Comparison of ENCODE assay signal across 10 cellular contexts in the genomic region with DNA sequence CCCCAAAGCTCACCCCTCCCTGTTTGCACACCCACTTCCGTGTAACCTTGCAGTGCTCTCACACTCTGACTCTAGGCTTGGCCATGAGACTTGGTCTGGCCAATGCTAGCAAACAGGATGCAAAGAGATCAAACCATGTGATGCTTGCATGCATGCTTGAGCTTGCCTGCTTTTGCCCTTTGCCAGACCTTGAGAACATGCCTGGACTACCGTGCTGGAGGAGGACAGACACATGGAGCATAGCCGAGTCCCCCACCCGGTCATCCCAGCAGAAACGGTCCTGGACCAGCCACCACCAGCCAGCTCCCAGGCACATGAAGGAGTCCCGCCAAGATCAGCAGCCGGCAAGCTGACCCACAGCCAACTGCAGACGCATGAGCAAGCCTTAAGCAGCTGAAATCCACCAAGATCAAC. TPM values are rescaled to one million over a fixed set of nuclear protein-coding genes. Genes with fewer than 3 reads are reported as not detected.
A peak's percentile ranks its signal among the peaks of the same experiment; 100 is the strongest.
DNase-seq lines count a peak whose midpoint lies in the region; ATAC-seq, FAIRE-seq and TF ChIP-seq lines count a peak whose summit lies in the region.
"Had no signal": no experiment of that assay in that cellular context is flagged by ENCODE, and none has a peak within 500 bp of the region (broad histone marks: within the 10 kb centered on the region; RNA-seq: fewer than 3 reads in every experiment).

No MANE protein-coding gene starts in this region.

- intact Hi-C loops in right cardiac atrium (cut with DNase I), result no loop called here
- intact Hi-C loops in aorta (cut with DNase I), result no loop called here

- DNase-seq in stimulated activated naive CD8-positive, alpha-beta T cell treated with anti-CD3 and anti-CD28 coated beads, Interleukin-15, amount 100 ng/mL, for 72 hours, result no peak
- no peak for DNase-seq in stimulated activated naive CD8-positive, alpha-beta T cell treated with anti-CD3 and anti-CD28 coated beads, Interleukin-15, Interleukin-2, amounts not matched to agents 100 U/mL and 50 U/mL, for 24 hours
- DNase-seq in RWPE2 (ENCODE audit: low spot score), result no peak
- DNase-seq in right cardiac atrium, result peak; percentile 79 to 90 (median 88)
- DNase-seq in aorta, result peak; percentile 81 to 89
- DNase-seq in NCI-H1436 (lab: John Stamatoyannopoulos, UW), result no peak
- no peak for DNase-seq in GM19239 (ENCODE audit: insufficient read length, low spot score)
- DNase-seq: kidney glomerular epithelial cell had no signal

- H3K27me3 ChIP-seq in RWPE2 (ENCODE audit: insufficient read depth, poor library complexity, severe bottlenecking), result no peaks in the 10 kb centered on the region
- no peaks in the 10 kb centered on the region for H3K27me3 ChIP-seq in right cardiac atrium (ENCODE audit: control insufficient read depth, insufficient read depth)
- H3K27me3 ChIP-seq in aorta (ENCODE audit: control insufficient read depth in 1 of 2, insufficient read depth in 2 of 2, low read length in 1 of 2), result no peaks in the 10 kb centered on the region
- H3K27me3 ChIP-seq: uterus had no signal

- H3K9me3 Mint-ChIP-seq in stimulated activated naive CD8-positive, alpha-beta T cell treated with anti-CD3 and anti-CD28 coated beads, Interleukin-15, amount 100 ng/mL, for 72 hours, result no peaks in the 10 kb centered on the region

- peaks cover 5% of the 10 kb centered on the region for H3K4me1 ChIP-seq in RWPE2 (ENCODE audit: insufficient read depth, poor library complexity, severe bottlenecking)
- H3K4me1 ChIP-seq in right cardiac atrium (ENCODE audit: control insufficient read depth, insufficient read depth, low read length), result no peaks in the 10 kb centered on the region
- H3K4me1 ChIP-seq in aorta (ENCODE audit: control insufficient read depth in 1 of 2, insufficient read depth in 2 of 2, low read length in 2 of 2), result no peaks in the 10 kb centered on the region
- H3K4me1 ChIP-seq: uterus had no signal

- no peak overlapping the region for H3K27ac Mint-ChIP-seq in stimulated activated naive CD8-positive, alpha-beta T cell treated with anti-CD3 and anti-CD28 coated beads, Interleukin-15, amount 100 ng/mL, for 72 hours

- H3K4me3 ChIP-seq in RWPE2 (ENCODE audit: severe bottlenecking) (no peak overlapping the region), right cardiac atrium (ENCODE audit: low read length) (no peak overlapping the region), aorta (ENCODE audit: low read length in 2 of 2) (no peak overlapping the region)
- H3K4me3 ChIP-seq: uterus had no signal

- peak overlapping the region in 1 of 2 donors; percentile 19 for H3K4me3 Mint-ChIP-seq in stimulated activated naive CD8-positive, alpha-beta T cell treated with anti-CD3 and anti-CD28 coated beads, Interleukin-15, amount 100 ng/mL, for 72 hours

- FAIRE-seq in GM19239 (lab: Jason Lieb, UNC), result no peak

- H3K9me3 ChIP-seq in RWPE2 (ENCODE audit: severe bottlenecking), result no peaks in the 10 kb centered on the region
- no peaks in the 10 kb centered on the region for H3K9me3 ChIP-seq in right cardiac atrium (ENCODE audit: control insufficient read depth, low read length)
- H3K9me3 ChIP-seq in aorta (ENCODE audit: control insufficient read depth, low read length), result no peaks in the 10 kb centered on the region
- H3K9me3 ChIP-seq: uterus had no signal

- WGBS in right cardiac atrium, result 54% methylated on average over 8 of the region's 8 CpGs
- WGBS in aorta, 2 donors, result 1 to 4% methylated on average over 8 of the region's 8 CpGs

- no peak for TF ChIP-seq CTCF in RWPE2 (IDR thresholded peaks at IDR 0.05; ENCODE audit: poor library complexity, severe bottlenecking)

- no peaks in the 10 kb centered on the region for H3K27me3 Mint-ChIP-seq in stimulated activated naive CD8-positive, alpha-beta T cell treated with anti-CD3 and anti-CD28 coated beads, Interleukin-15, amount 100 ng/mL, for 72 hours

- H3K36me3 ChIP-seq in RWPE2 (ENCODE audit: low read depth) (no peaks in the 10 kb centered on the region), aorta (ENCODE audit: control insufficient read depth in 1 of 2, insufficient read depth in 2 of 2, low read length in 1 of 2) (peaks cover 0 to 6% of the 10 kb centered on the region in 2 donors)
- H3K36me3 ChIP-seq: uterus had no signal

- peaks cover 25% of the 10 kb centered on the region for H3K4me1 Mint-ChIP-seq in stimulated activated naive CD8-positive, alpha-beta T cell treated with anti-CD3 and anti-CD28 coated beads, Interleukin-15, amount 100 ng/mL, for 72 hours

- peak; percentile 56 for ATAC-seq in stimulated activated naive CD8-positive, alpha-beta T cell treated with anti-CD3 and anti-CD28 coated beads, Interleukin-15, amount 100 ng/mL, for 72 hours
- no peak for ATAC-seq in stimulated activated naive CD8-positive, alpha-beta T cell treated with anti-CD3 and anti-CD28 coated beads, Interleukin-15, Interleukin-2, amounts not matched to agents 100 U/mL and 50 U/mL, for 24 hours
- ATAC-seq in RWPE2 (ENCODE audit: low read depth), result peak; percentile 67
- ATAC-seq in right cardiac atrium, result peak; percentile 64 to 81
- ATAC-seq in aorta (ENCODE audit: low FRiP score), result peak; percentile 63
- ATAC-seq in GM21447 (IDR thresholded peaks at IDR 0.05; ENCODE audit: unreplicated experiment), result no peak

- no peak overlapping the region for H3K27ac ChIP-seq in RWPE2 (ENCODE audit: poor library complexity, severe bottlenecking)
- H3K27ac ChIP-seq in right cardiac atrium (ENCODE audit: low read length), result no peak overlapping the region
- H3K27ac ChIP-seq in aorta (ENCODE audit: low read depth in 1 of 2, low read length in 2 of 2), result no peak overlapping the region
- H3K27ac ChIP-seq: uterus had no signal

RNA-seq across cellular contexts. Expression of a gene that starts 23.4 kb away (rescaled TPM):
- 10 to 100 TPM in 1 of 4 donors, 1 to 10 TPM in 3; 5.3 to 10.8 (median 7.6) TPM for total RNA-seq in right cardiac atrium
- polyA plus RNA-seq in right cardiac atrium, result 7.9 TPM
- total RNA-seq in aorta, result 10 to 100 TPM in 1 of 2 donors, 1 to 10 TPM in 1; 8.7 to 17.7 TPM
- 10 to 100 TPM in 1 of 2 donors, 1 to 10 TPM in 1; 1.8 to 21.9 TPM for polyA plus RNA-seq in aorta

RNA-seq across cellular contexts. Expression of a gene that starts 55.1 kb away (rescaled TPM):
- total RNA-seq in right cardiac atrium, result 10 to 100 TPM; 28.1 to 34.6 (median 31.1) TPM
- polyA plus RNA-seq in right cardiac atrium, result 25.5 TPM
- 10 to 100 TPM; 52.2 to 75.4 TPM for total RNA-seq in aorta
- polyA plus RNA-seq in aorta, result 10 to 100 TPM; 40.8 to 52.7 TPM

Comparison
In these comparisons a context has a peak if more than half of its experiments do, and no peak if none do; other contexts are left out.
1. ATAC-seq: peak in stimulated activated naive CD8-positive, alpha-beta T cell treated with anti-CD3 and anti-CD28 coated beads, Interleukin-15, amount 100 ng/mL, for 72 hours (single experiment), RWPE2 (single experiment), right cardiac atrium (2 of 2) and aorta (single experiment); none in stimulated activated naive CD8-positive, alpha-beta T cell treated with anti-CD3 and anti-CD28 coated beads, Interleukin-15, Interleukin-2, amounts not matched to agents 100 U/mL and 50 U/mL, for 24 hours (single experiment) and GM21447 (single experiment).
2. DNase-seq: peak in right cardiac atrium (3 of 3) and aorta (2 of 2); none in stimulated activated naive CD8-positive, alpha-beta T cell treated with anti-CD3 and anti-CD28 coated beads, Interleukin-15, amount 100 ng/mL, for 72 hours (0 of 2), stimulated activated naive CD8-positive, alpha-beta T cell treated with anti-CD3 and anti-CD28 coated beads, Interleukin-15, Interleukin-2, amounts not matched to agents 100 U/mL and 50 U/mL, for 24 hours (single experiment), RWPE2 (single experiment), NCI-H1436 (single experiment) and GM19239 (single experiment).